ENCODE assay signal across 1 cellular context in the genomic region with DNA sequence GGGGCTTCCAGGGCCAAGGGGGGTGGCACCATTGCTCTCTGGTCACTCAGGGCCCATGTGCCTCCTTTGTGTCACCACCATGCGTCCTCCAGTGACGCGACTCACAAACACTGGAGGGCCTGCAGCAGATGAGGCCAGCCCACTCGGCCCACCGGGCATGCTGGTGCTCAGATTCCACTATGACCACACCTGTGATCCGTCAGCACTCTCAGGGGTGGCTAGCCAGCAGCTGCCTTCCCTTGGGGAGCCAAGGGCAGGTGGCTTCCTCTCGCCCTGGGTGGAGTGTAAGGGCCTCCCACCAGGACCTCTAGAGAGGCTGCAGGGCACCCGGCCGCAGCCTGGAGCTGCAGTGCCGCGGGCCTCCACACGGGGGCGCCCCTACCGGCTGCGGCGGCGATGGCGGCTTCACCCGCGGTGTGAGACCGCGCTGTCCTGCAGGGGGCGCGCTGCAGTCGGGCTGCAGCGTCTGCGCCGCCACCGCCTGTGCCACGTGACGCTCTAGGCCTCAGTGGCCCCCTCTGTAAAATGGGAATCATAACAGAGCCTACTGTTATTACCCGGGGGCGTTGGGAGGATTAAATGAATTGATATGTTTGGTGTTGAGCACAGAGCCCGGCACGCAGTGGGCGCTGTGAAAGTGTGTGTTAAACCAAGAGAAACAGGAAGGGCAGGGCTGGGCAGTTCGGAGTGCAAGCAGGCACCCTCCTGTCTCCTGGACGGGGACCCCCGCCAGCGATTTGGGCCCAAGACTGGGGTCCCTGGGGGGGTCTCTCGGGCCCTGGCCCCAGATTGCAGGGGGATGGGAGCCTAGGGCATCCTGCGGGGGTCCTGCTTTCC.
TF ChIP-seq lines count a peak whose summit lies in the region.

No MANE protein-coding gene starts in this region.

TF ChIP-seq in WTC11, 78 proteins besides CTCF, POLR2A, EP300 and RAD21 (continued from another document):
- TF ChIP-seq JAZF1 (CRISPR knock-in tag; IDR thresholded peaks at IDR 0.05) (no peak), ZNF138 (CRISPR knock-in tag; conservative IDR thresholded peaks at IDR 0.05) (no peak), TP53 (CRISPR knock-in tag; IDR thresholded peaks at IDR 0.05) (no peak), ZNF121 (CRISPR knock-in tag; IDR thresholded peaks at IDR 0.05) (0 out of 2 replicates have a peak, but pooled peaks have one; percentile 39), GABPB1 (CRISPR knock-in tag; IDR thresholded peaks at IDR 0.05) (peak; percentile 75), MXD4 (CRISPR knock-in tag; IDR thresholded peaks at IDR 0.05; ENCODE audit: borderline replicate concordance) (peak; percentile 67; the same call in 1 of the 2 replicates), CREM (CRISPR knock-in tag; IDR thresholded peaks at IDR 0.05) (no peak), ZNF416 (CRISPR knock-in tag; IDR thresholded peaks at IDR 0.05) (0 out of 2 replicates have a peak, but pooled peaks have one; percentile 22), MYBL2 (CRISPR knock-in tag; IDR thresholded peaks at IDR 0.05) (no peak), EMX1 (CRISPR knock-in tag; IDR thresholded peaks at IDR 0.05) (0 out of 2 replicates have a peak, but pooled peaks have one; percentile 67), CREB1 (CRISPR knock-in tag; IDR thresholded peaks at IDR 0.05) (no peak), ETV6 (CRISPR knock-in tag; IDR thresholded peaks at IDR 0.05) (no peak), SMAD3 (CRISPR knock-in tag; IDR thresholded peaks at IDR 0.05; ENCODE audit: borderline replicate concordance) (no peak)
- TF ChIP-seq, protein P1, sequence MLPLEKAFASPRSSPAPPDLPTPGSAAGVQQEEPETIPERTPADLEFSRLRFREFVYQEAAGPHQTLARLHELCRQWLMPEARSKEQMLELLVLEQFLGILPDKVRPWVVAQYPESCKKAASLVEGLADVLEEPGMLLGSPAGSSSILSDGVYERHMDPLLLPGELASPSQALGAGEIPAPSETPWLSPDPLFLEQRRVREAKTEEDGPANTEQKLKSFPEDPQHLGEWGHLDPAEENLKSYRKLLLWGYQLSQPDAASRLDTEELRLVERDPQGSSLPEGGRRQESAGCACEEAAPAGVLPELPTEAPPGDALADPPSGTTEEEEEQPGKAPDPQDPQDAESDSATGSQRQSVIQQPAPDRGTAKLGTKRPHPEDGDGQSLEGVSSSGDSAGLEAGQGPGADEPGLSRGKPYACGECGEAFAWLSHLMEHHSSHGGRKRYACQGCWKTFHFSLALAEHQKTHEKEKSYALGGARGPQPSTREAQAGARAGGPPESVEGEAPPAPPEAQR (CRISPR knock-in tag; IDR thresholded peaks at IDR 0.05) = peak; percentile 64; the same call in 1 of the 2 replicates
- TF ChIP-seq, protein P2, sequence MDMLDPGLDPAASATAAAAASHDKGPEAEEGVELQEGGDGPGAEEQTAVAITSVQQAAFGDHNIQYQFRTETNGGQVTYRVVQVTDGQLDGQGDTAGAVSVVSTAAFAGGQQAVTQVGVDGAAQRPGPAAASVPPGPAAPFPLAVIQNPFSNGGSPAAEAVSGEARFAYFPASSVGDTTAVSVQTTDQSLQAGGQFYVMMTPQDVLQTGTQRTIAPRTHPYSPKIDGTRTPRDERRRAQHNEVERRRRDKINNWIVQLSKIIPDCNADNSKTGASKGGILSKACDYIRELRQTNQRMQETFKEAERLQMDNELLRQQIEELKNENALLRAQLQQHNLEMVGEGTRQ (CRISPR knock-in tag; IDR thresholded peaks at IDR 0.05) = peak; percentile 96
- TF ChIP-seq, protein P3, sequence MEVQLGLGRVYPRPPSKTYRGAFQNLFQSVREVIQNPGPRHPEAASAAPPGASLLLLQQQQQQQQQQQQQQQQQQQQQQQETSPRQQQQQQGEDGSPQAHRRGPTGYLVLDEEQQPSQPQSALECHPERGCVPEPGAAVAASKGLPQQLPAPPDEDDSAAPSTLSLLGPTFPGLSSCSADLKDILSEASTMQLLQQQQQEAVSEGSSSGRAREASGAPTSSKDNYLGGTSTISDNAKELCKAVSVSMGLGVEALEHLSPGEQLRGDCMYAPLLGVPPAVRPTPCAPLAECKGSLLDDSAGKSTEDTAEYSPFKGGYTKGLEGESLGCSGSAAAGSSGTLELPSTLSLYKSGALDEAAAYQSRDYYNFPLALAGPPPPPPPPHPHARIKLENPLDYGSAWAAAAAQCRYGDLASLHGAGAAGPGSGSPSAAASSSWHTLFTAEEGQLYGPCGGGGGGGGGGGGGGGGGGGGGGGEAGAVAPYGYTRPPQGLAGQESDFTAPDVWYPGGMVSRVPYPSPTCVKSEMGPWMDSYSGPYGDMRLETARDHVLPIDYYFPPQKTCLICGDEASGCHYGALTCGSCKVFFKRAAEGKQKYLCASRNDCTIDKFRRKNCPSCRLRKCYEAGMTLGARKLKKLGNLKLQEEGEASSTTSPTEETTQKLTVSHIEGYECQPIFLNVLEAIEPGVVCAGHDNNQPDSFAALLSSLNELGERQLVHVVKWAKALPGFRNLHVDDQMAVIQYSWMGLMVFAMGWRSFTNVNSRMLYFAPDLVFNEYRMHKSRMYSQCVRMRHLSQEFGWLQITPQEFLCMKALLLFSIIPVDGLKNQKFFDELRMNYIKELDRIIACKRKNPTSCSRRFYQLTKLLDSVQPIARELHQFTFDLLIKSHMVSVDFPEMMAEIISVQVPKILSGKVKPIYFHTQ (CRISPR knock-in tag; IDR thresholded peaks at IDR 0.05) = peak; percentile 62; the same call in 1 of the 2 replicates
- TF ChIP-seq, protein P4, sequence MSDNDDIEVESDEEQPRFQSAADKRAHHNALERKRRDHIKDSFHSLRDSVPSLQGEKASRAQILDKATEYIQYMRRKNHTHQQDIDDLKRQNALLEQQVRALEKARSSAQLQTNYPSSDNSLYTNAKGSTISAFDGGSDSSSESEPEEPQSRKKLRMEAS (CRISPR knock-in tag; IDR thresholded peaks at IDR 0.05) = peak; percentile 57; the same call in 1 of the 2 replicates
